In the genomic region with DNA sequence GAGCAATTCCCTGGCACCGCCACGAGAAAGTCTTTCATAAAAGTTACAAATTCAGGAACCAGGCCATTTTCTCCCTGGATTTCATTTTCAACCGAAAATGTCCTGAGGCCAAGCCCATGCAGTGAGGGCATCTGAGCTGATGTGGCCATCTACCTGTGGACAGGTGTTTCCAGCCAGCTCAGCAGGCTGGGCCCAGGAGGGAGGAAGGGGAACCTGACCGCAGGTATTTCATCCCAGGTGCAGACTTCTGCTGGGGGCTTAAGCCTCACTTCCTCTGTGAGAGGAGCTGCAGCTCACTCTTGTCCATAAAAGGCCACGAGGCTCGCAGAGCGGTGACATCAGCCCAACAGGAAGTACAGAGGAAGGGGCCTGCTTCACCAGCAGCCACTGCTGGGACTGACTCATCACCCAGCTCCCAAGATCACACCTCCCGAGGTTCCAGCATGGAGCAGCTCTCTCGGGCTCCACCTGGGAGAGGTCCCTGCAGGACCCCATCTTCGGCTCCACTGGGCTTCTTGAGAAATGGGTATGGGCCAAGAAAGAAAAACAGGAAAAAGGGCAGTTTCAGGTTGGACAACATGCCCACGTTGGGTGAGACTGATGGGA, we compare ENCODE assay signal across 1 cellular context.
A peak's percentile ranks its signal among the peaks of the same experiment; 100 is the strongest.
TF ChIP-seq lines count a peak whose summit lies in the region.

No MANE protein-coding gene starts in this region.

TF ChIP-seq in SK-N-SH, 30 proteins besides CTCF, POLR2A, EP300 and RAD21 (continued from another document):
- TF ChIP-seq PBX3 (IDR thresholded peaks at IDR 0.05): peak; percentile 61; the same call in 1 of the 2 replicates
TF ChIP-seq in SK-N-SH: peak in this region for 13.
